1 cellular context compared by ENCODE assay signal in the genomic region with DNA sequence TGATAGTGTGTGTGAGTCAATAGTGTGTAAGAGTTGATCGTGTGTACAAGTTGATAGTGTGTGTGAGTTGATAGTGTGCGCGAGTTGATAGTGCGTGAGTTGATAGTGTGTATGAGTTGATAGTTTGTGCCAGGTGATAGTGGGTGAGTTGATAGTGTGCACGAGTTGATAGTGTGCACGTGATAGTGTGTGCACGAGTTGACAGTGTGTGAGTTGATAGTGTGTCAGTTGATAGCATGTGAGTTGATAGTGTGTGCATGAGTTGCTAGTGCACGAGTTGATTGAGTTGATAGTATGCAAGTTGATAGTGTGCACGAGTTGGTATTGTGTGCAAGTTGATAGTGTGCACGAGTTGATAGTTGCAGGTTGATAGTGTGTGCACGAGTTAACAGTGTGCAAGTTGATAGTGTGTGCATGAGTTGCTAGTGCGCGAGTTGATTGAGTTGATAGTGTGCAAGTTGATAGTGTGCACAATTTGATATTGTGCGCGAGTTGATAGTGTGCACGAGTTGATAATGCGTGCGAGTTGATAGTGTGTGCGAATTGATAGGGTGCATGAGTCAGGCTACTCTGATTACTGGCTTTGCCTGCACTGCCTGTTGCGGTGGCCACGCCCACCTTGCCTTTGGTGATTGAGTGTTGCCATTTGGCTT.
TF ChIP-seq lines count a peak whose summit lies in the region.

No MANE protein-coding gene starts in this region.

TF ChIP-seq in K562, 482 proteins besides CTCF, POLR2A, EP300 and RAD21 (continued from another document and continues in another):
- TF ChIP-seq ZBTB33 (CRISPR knock-in tag; IDR thresholded peaks at IDR 0.05) (no peak), UBTF (IDR thresholded peaks at IDR 0.05; ENCODE audit: borderline replicate concordance in 1 of 2, low read depth in 2 of 2, low read length in 2 of 2) (no peak), MAZ (CRISPR knock-in tag; conservative IDR thresholded peaks at IDR 0.05 in 1 of 2, IDR thresholded peaks at IDR 0.05 in 1 of 2) (no peak), MEF2A (IDR thresholded peaks at IDR 0.05; ENCODE audit: control insufficient read depth, low read depth, low read length) (no peak), SRSF7 (optimal IDR thresholded peaks at IDR 0.05; ENCODE audit: low read depth, low read length) (no peak), SIX5 (IDR thresholded peaks at IDR 0.05; ENCODE audit: borderline replicate concordance in 1 of 2, insufficient read depth in 1 of 2, low read depth in 1 of 2, low read length in 2 of 2) (no peak), LEF1 (IDR thresholded peaks at IDR 0.05) (no peak), STAT5B (CRISPR knock-in tag; IDR thresholded peaks at IDR 0.05) (no peak), KHSRP (IDR thresholded peaks at IDR 0.05) (no peak), ZKSCAN1 (IDR thresholded peaks at IDR 0.05; ENCODE audit: low read depth, low read length) (peak; percentile 61), SAP30 (IDR thresholded peaks at IDR 0.05; ENCODE audit: borderline replicate concordance, insufficient read depth, low read depth, low read length, poor library complexity, severe bottlenecking) (no peak), C11orf30 (IDR thresholded peaks at IDR 0.05; ENCODE audit: low read depth) (no peak), NONO (IDR thresholded peaks at IDR 0.05; ENCODE audit: low read depth in 2 of 2, low read length in 1 of 2) (no peak), KLF13 (tag; IDR thresholded peaks at IDR 0.05; ENCODE audit: borderline replicate concordance, low read depth) (peak; percentile 85), MED1 (CRISPR knock-in tag; IDR thresholded peaks at IDR 0.05; ENCODE audit: borderline replicate concordance) (0 out of 2 replicates have a peak, but pooled peaks have one; percentile 63), TEAD1 (CRISPR knock-in tag; IDR thresholded peaks at IDR 0.05) (no peak), FOXM1 (IDR thresholded peaks at IDR 0.05; ENCODE audit: low read depth) (no peak), FOXM1 (CRISPR knock-in tag; IDR thresholded peaks at IDR 0.05; ENCODE audit: low read depth) (no peak), MTF1 (CRISPR knock-in tag; IDR thresholded peaks at IDR 0.05; ENCODE audit: borderline replicate concordance) (no peak), RBM25 (IDR thresholded peaks at IDR 0.05; ENCODE audit: low read depth, low read length, severe bottlenecking) (no peak), EZH2 (IDR thresholded peaks at IDR 0.05; ENCODE audit: borderline replicate concordance, low read depth, low read length) (no peak), CTBP1 (IDR thresholded peaks at IDR 0.05; ENCODE audit: borderline replicate concordance) (no peak), SAFB2 (IDR thresholded peaks at IDR 0.05; ENCODE audit: borderline replicate concordance, low read depth, low read length, severe bottlenecking) (no peak), RFX7 (CRISPR knock-in tag; IDR thresholded peaks at IDR 0.05) (no peak), SMAD3 (CRISPR knock-in tag; conservative IDR thresholded peaks at IDR 0.05) (no peak), POLR2H (tag; IDR thresholded peaks at IDR 0.05; ENCODE audit: low read depth) (no peak), XRCC3 (IDR thresholded peaks at IDR 0.05) (no peak), ZNF197 (CRISPR knock-in tag; IDR thresholded peaks at IDR 0.05; ENCODE audit: low read depth) (no peak), ETV6 (IDR thresholded peaks at IDR 0.05; ENCODE audit: borderline replicate concordance in 1 of 2, low read depth in 2 of 2, low read length in 1 of 2) (no peak), ETV6 (CRISPR knock-in tag; IDR thresholded peaks at IDR 0.05; ENCODE audit: borderline replicate concordance) (no peak), PHF20 (IDR thresholded peaks at IDR 0.05; ENCODE audit: partially characterized antibody) (no peak), GATA2 (CRISPR knock-in tag; IDR thresholded peaks at IDR 0.05) (no peak)
- TF ChIP-seq, protein P1, sequence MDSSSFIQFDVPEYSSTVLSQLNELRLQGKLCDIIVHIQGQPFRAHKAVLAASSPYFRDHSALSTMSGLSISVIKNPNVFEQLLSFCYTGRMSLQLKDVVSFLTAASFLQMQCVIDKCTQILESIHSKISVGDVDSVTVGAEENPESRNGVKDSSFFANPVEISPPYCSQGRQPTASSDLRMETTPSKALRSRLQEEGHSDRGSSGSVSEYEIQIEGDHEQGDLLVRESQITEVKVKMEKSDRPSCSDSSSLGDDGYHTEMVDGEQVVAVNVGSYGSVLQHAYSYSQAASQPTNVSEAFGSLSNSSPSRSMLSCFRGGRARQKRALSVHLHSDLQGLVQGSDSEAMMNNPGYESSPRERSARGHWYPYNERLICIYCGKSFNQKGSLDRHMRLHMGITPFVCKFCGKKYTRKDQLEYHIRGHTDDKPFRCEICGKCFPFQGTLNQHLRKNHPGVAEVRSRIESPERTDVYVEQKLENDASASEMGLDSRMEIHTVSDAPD (CRISPR knock-in tag; IDR thresholded peaks at IDR 0.05), result no peak
- TF ChIP-seq, protein P2, sequence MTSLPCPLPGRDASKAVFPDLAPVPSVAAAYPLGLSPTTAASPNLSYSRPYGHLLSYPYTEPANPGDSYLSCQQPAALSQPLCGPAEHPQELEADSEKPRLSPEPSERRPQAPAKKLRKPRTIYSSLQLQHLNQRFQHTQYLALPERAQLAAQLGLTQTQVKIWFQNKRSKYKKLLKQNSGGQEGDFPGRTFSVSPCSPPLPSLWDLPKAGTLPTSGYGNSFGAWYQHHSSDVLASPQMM (CRISPR knock-in tag; IDR thresholded peaks at IDR 0.05), result no peak
- TF ChIP-seq, protein P3, sequence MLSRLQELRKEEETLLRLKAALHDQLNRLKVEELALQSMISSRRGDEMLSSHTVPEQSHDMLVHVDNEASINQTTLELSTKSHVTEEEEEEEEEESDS (CRISPR knock-in tag; IDR thresholded peaks at IDR 0.05), result no peak
- TF ChIP-seq, protein P4, sequence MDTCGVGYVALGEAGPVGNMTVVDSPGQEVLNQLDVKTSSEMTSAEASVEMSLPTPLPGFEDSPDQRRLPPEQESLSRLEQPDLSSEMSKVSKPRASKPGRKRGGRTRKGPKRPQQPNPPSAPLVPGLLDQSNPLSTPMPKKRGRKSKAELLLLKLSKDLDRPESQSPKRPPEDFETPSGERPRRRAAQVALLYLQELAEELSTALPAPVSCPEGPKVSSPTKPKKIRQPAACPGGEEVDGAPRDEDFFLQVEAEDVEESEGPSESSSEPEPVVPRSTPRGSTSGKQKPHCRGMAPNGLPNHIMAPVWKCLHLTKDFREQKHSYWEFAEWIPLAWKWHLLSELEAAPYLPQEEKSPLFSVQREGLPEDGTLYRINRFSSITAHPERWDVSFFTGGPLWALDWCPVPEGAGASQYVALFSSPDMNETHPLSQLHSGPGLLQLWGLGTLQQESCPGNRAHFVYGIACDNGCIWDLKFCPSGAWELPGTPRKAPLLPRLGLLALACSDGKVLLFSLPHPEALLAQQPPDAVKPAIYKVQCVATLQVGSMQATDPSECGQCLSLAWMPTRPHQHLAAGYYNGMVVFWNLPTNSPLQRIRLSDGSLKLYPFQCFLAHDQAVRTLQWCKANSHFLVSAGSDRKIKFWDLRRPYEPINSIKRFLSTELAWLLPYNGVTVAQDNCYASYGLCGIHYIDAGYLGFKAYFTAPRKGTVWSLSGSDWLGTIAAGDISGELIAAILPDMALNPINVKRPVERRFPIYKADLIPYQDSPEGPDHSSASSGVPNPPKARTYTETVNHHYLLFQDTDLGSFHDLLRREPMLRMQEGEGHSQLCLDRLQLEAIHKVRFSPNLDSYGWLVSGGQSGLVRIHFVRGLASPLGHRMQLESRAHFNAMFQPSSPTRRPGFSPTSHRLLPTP (IDR thresholded peaks at IDR 0.05; ENCODE audit: borderline replicate concordance, extremely low read depth, insufficient read length), result no peak
- TF ChIP-seq, protein P5, sequence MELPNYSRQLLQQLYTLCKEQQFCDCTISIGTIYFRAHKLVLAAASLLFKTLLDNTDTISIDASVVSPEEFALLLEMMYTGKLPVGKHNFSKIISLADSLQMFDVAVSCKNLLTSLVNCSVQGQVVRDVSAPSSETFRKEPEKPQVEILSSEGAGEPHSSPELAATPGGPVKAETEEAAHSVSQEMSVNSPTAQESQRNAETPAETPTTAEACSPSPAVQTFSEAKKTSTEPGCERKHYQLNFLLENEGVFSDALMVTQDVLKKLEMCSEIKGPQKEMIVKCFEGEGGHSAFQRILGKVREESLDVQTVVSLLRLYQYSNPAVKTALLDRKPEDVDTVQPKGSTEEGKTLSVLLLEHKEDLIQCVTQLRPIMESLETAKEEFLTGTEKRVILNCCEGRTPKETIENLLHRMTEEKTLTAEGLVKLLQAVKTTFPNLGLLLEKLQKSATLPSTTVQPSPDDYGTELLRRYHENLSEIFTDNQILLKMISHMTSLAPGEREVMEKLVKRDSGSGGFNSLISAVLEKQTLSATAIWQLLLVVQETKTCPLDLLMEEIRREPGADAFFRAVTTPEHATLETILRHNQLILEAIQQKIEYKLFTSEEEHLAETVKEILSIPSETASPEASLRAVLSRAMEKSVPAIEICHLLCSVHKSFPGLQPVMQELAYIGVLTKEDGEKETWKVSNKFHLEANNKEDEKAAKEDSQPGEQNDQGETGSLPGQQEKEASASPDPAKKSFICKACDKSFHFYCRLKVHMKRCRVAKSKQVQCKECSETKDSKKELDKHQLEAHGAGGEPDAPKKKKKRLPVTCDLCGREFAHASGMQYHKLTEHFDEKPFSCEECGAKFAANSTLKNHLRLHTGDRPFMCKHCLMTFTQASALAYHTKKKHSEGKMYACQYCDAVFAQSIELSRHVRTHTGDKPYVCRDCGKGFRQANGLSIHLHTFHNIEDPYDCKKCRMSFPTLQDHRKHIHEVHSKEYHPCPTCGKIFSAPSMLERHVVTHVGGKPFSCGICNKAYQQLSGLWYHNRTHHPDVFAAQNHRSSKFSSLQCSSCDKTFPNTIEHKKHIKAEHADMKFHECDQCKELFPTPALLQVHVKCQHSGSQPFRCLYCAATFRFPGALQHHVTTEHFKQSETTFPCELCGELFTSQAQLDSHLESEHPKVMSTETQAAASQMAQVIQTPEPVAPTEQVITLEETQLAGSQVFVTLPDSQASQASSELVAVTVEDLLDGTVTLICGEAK (IDR thresholded peaks at IDR 0.05), result 0 out of 2 replicates have a peak, but pooled peaks have one; percentile 8
- TF ChIP-seq, protein P5 (CRISPR knock-in tag; IDR thresholded peaks at IDR 0.05), result no peak
- TF ChIP-seq, protein P6, sequence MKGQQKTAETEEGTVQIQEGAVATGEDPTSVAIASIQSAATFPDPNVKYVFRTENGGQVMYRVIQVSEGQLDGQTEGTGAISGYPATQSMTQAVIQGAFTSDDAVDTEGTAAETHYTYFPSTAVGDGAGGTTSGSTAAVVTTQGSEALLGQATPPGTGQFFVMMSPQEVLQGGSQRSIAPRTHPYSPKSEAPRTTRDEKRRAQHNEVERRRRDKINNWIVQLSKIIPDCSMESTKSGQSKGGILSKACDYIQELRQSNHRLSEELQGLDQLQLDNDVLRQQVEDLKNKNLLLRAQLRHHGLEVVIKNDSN (CRISPR knock-in tag; IDR thresholded peaks at IDR 0.05), result no peak
